Comparison of ENCODE assay signal across 9 cellular contexts in genomic region chrX:67545772-67546495, GRCh38. TPM values are rescaled to one million over a fixed set of nuclear protein-coding genes. Genes with fewer than 3 reads are reported as not detected.
DNase-seq lines count a peak whose midpoint lies in the region; ATAC-seq and TF ChIP-seq lines count a peak whose summit lies in the region.
"Had no signal": no experiment of that assay in that cellular context is flagged by ENCODE, and none has a peak within 500 bp of the region (broad histone marks: within the 10 kb centered on the region; RNA-seq: fewer than 3 reads in every experiment).

No MANE protein-coding gene starts in this region.

- H3K27ac Mint-ChIP-seq in naive thymus-derived CD4-positive, alpha-beta T cell = no peak overlapping the region
- H3K27ac Mint-ChIP-seq: dendritic cell treated with granulocyte-macrophage colony-stimulating factor and Interleukin-4, amounts not matched to agents 40 ng/mL and 50 ng/mL, for 4 days had no signal

- 2 to 27% methylated on average over 27 to 46 of the region's 46 CpGs for WGBS in esophagus, 2 donors

- no peaks in the 10 kb centered on the region for H3K79me2 ChIP-seq in MM.1S (ENCODE audit: low read length)

- H3K4me1 Mint-ChIP-seq in naive thymus-derived CD4-positive, alpha-beta T cell = peaks cover 0 to 14% (median 5%) of the 10 kb centered on the region in 7 donors

- no peaks in the 10 kb centered on the region for H3K9me2 ChIP-seq in MM.1S (replicated peaks; ENCODE audit: insufficient read depth, low read length)

- H3K4me2 ChIP-seq in MM.1S (ENCODE audit: low read depth, low read length) = peak overlapping the region; percentile 83; the same call in 1 of the 2 replicates

- H3K9me3 Mint-ChIP-seq in naive thymus-derived CD4-positive, alpha-beta T cell = no peaks in the 10 kb centered on the region
- H3K9me3 Mint-ChIP-seq: dendritic cell treated with granulocyte-macrophage colony-stimulating factor and Interleukin-4, amounts not matched to agents 40 ng/mL and 50 ng/mL, for 4 days had no signal

- H4K20me1 ChIP-seq in MM.1S (ENCODE audit: insufficient read depth, low read length) = no peaks in the 10 kb centered on the region

- H3K4me1 ChIP-seq in MM.1S (ENCODE audit: low read length) = no peaks in the 10 kb centered on the region
- H3K4me1 ChIP-seq in esophagus (ENCODE audit: control insufficient read depth in 2 of 2, insufficient read depth in 2 of 2, low read length in 1 of 2) = no peaks in the 10 kb centered on the region
- H3K4me1 ChIP-seq in naive thymus-derived CD4-positive, alpha-beta T cell (ENCODE audit: control insufficient read depth in 2 of 2, insufficient read depth in 2 of 2, low read length in 2 of 2) = no peaks in the 10 kb centered on the region

- ATAC-seq in naive thymus-derived CD4-positive, alpha-beta T cell = peak; percentile 51
- no peak for ATAC-seq in GM19023 (IDR thresholded peaks at IDR 0.05; ENCODE audit: unreplicated experiment)

- H2AFZ ChIP-seq in MM.1S (ENCODE audit: low read length) = peak overlapping the region; percentile 49; the same call in 1 of the 2 replicates

- no peaks in the 10 kb centered on the region for H3K36me3 Mint-ChIP-seq in naive thymus-derived CD4-positive, alpha-beta T cell

- H3K36me3 ChIP-seq in MM.1S (replicated peaks; ENCODE audit: insufficient read depth, low read length) (no peaks in the 10 kb centered on the region), esophagus (ENCODE audit: control insufficient read depth in 2 of 2, insufficient read depth in 2 of 2, low read length in 1 of 2) (no peaks in the 10 kb centered on the region)
- H3K36me3 ChIP-seq in naive thymus-derived CD4-positive, alpha-beta T cell (ENCODE audit: control insufficient read depth in 2 of 3, insufficient read depth in 3 of 3, low read length in 3 of 3) = no peaks in the 10 kb centered on the region

- H3K4me3 ChIP-seq in AG04449 (ENCODE audit: low read depth, low read length) (peak overlapping the region; percentile 59), MM.1S (ENCODE audit: low read length) (peak overlapping the region; percentile 48), esophagus (ENCODE audit: low read depth in 1 of 2, low read length in 2 of 2) (peak overlapping the region; percentile 41 to 49)
- H3K4me3 ChIP-seq in naive thymus-derived CD4-positive, alpha-beta T cell (ENCODE audit: low read length) = no peak overlapping the region

- CTCF ChIA-PET in AG04449 (lab: Yijun Ruan, JAX) = interaction anchor here (1.2 to 1.4 kb wide), 3 partner anchors 10 to 235 kb away, joined by 3 to 9 read pairs (median 4); no protein-coding TSS in a partner anchor
- CTCF ChIA-PET in naive thymus-derived CD4-positive, alpha-beta T cell (lab: Charles Lee) = no interaction called here

- intact Hi-C loops in naive thymus-derived CD4-positive, alpha-beta T cell (cut with micrococcal nuclease) = no loop called here

- H3K9me3 ChIP-seq in MM.1S (replicated peaks; ENCODE audit: insufficient read depth, low read length) = no peaks in the 10 kb centered on the region
- no peaks in the 10 kb centered on the region for H3K9me3 ChIP-seq in esophagus (ENCODE audit: control insufficient read depth in 2 of 2, insufficient read depth in 1 of 2, low read depth in 1 of 2, low read length in 1 of 2)
- H3K9me3 ChIP-seq in naive thymus-derived CD4-positive, alpha-beta T cell (ENCODE audit: control insufficient read depth in 2 of 3, low read length in 3 of 3) = no peaks in the 10 kb centered on the region

- peaks cover 12 to 46% (median 30%) of the 10 kb centered on the region in 5 donors for H3K27me3 Mint-ChIP-seq in naive thymus-derived CD4-positive, alpha-beta T cell

- DNase-seq in AG04449 (ENCODE audit: low read depth, low spot score) = no peak
- no peak for DNase-seq in MM.1S
- no peak for DNase-seq in naive thymus-derived CD4-positive, alpha-beta T cell
- DNase-seq in occipital lobe (lab: John Stamatoyannopoulos, UW) = no peak
- DNase-seq in midbrain (lab: John Stamatoyannopoulos, UW) = no peak
- no peak for DNase-seq in foreskin melanocyte

- H3F3A ChIP-seq in MM.1S (ENCODE audit: insufficient read depth, low read length) = no peaks in the 10 kb centered on the region

- H3K27ac ChIP-seq in MM.1S (ENCODE audit: low read length) (no peak overlapping the region), esophagus (ENCODE audit: low read depth in 2 of 2, low read length in 1 of 2) (no peak overlapping the region)
- no peak overlapping the region for H3K27ac ChIP-seq in naive thymus-derived CD4-positive, alpha-beta T cell (ENCODE audit: low read depth, low read length)

- no peak overlapping the region for H3K9ac ChIP-seq in MM.1S (ENCODE audit: low read length)

- H3K27me3 ChIP-seq in MM.1S (replicated peaks; ENCODE audit: insufficient read depth, low read length) (no peaks in the 10 kb centered on the region), esophagus (ENCODE audit: control insufficient read depth in 1 of 2, insufficient read depth in 2 of 2, low read length in 2 of 2) (peaks cover 0 to 6% of the 10 kb centered on the region in 2 donors)
- peaks cover 0 to 3% of the 10 kb centered on the region in 2 donors for H3K27me3 ChIP-seq in naive thymus-derived CD4-positive, alpha-beta T cell (ENCODE audit: control insufficient read depth in 2 of 2, insufficient read depth in 2 of 2, low read length in 2 of 2)

- peak overlapping the region in 8 of 10 donors; percentile 14 to 69 (median 46) for H3K4me3 Mint-ChIP-seq in naive thymus-derived CD4-positive, alpha-beta T cell

- POLR2A ChIA-PET in AG04449 (lab: Yijun Ruan, JAX) = interaction anchor here (0.6 kb wide), 2 partner anchors 76 to 162 kb away, joined by 3 read pairs; no protein-coding TSS in a partner anchor
- POLR2A ChIA-PET in naive thymus-derived CD4-positive, alpha-beta T cell (lab: Charles Lee) = no interaction called here

- TF ChIP-seq CTCF in AG04449 (IDR thresholded peaks at IDR 0.05; ENCODE audit: insufficient read depth, low read length, missing control alignments) (no peak), MM.1S (IDR thresholded peaks at IDR 0.05; ENCODE audit: low read length) (no peak)

RNA-seq across cellular contexts. Expression of gene AR, which starts 2.1 kb away (rescaled TPM):
- under 1 TPM; 0.39 to 0.52 TPM for polyA plus RNA-seq in esophagus
- under 1 TPM in 3 of 5 experiments, not detected in 2; 0.03 to 0.39 (median 0.15) TPM for total RNA-seq in naive thymus-derived CD4-positive, alpha-beta T cell
- not detected for polyA plus RNA-seq in naive thymus-derived CD4-positive, alpha-beta T cell
- 0.62 TPM for total RNA-seq in occipital lobe
